ENCODE assay signal across 10 cellular contexts in genomic region chr6:148521158-148521557, GRCh38.
DNase-seq lines count a peak whose midpoint lies in the region; ATAC-seq and TF ChIP-seq lines count a peak whose summit lies in the region.
"Had no signal": no experiment of that assay in that cellular context is flagged by ENCODE, and none has a peak within 500 bp of the region (broad histone marks: within the 10 kb centered on the region; RNA-seq: fewer than 3 reads in every experiment).

No MANE protein-coding gene starts in this region.

- TF ChIP-seq CTCF in neural progenitor cell (IDR thresholded peaks at IDR 0.05) (no peak), vagina (IDR thresholded peaks at IDR 0.05) (no peak)

- H2AFZ ChIP-seq in neural progenitor cell (replicated peaks), result no peak overlapping the region

- H3K9ac ChIP-seq in neural progenitor cell, result no peak overlapping the region

- H3K4me1 ChIP-seq in neural progenitor cell, result peaks cover 3% of the 10 kb centered on the region
- H3K4me1 ChIP-seq in vagina, result peaks cover 66% of the 10 kb centered on the region

- peaks cover 6% of the 10 kb centered on the region for H3K27me3 Mint-ChIP-seq in neural progenitor cell (ENCODE audit: insufficient read depth, low read depth)

- peaks cover 17% of the 10 kb centered on the region for H3K4me1 Mint-ChIP-seq in neural progenitor cell

- no peak overlapping the region for H3K4me3 Mint-ChIP-seq in neural progenitor cell

- no peaks in the 10 kb centered on the region for H3F3A ChIP-seq in neural progenitor cell (ENCODE audit: low read depth)

- no peaks in the 10 kb centered on the region for H3K79me2 ChIP-seq in neural progenitor cell (ENCODE audit: low read depth)

- H3K36me3 ChIP-seq in neural progenitor cell, result peaks cover 5% of the 10 kb centered on the region
- peaks cover 0 to 19% of the 10 kb centered on the region in 2 donors for H3K36me3 ChIP-seq in vagina

- H4K20me1 ChIP-seq in neural progenitor cell (ENCODE audit: low read depth), result no peaks in the 10 kb centered on the region

- DNase-seq in Right ventricle myocardium superior (no peak), left cardiac atrium (no peak), dermis blood vessel endothelial cell (peak; percentile 29), neural progenitor cell (ENCODE audit: low spot score) (no peak), vagina (ENCODE audit: extremely low spot score in 2 of 2) (no peak), left lobe of liver (ENCODE audit: low spot score) (no peak), NCI-H82 treated with DMSO at 0.1 percent for 48 hours (lab: John Stamatoyannopoulos, UW; ENCODE audit: unreplicated experiment) (no peak)
- DNase-seq: DND-41, NCI-H1436 had no signal

- intact Hi-C loops in Right ventricle myocardium superior (cut with DNase I), result no loop called here
- intact Hi-C loops in left cardiac atrium (cut with DNase I), result no loop called here
- intact Hi-C loops in vagina (cut with DNase I), result no loop called here

- no peak overlapping the region for H3K27ac ChIP-seq in neural progenitor cell
- H3K27ac ChIP-seq in vagina, result peak overlapping the region; percentile 75

- H3K4me2 ChIP-seq in neural progenitor cell, result no peak overlapping the region

- peak overlapping the region; percentile 55 for H3K27ac Mint-ChIP-seq in neural progenitor cell

- ATAC-seq in Right ventricle myocardium superior (ENCODE audit: poor library complexity) (peak; percentile 30), left cardiac atrium (no peak), GM18870 (IDR thresholded peaks at IDR 0.05; ENCODE audit: unreplicated experiment) (no peak), left lobe of liver (no peak)

- H3K4me3 ChIP-seq in neural progenitor cell (no peak overlapping the region), vagina (no peak overlapping the region)

- TF ChIP-seq POLR2A in vagina (IDR thresholded peaks at IDR 0.05), result no peak

- peaks cover 55% of the 10 kb centered on the region for H3K36me3 Mint-ChIP-seq in neural progenitor cell

- H3K27me3 ChIP-seq in neural progenitor cell, result no peaks in the 10 kb centered on the region
- H3K27me3 ChIP-seq in vagina, result no peaks in the 10 kb centered on the region

- H3K9me3 ChIP-seq in neural progenitor cell (ENCODE audit: low read depth) (no peaks in the 10 kb centered on the region), vagina (no peaks in the 10 kb centered on the region)

- peaks cover 6% of the 10 kb centered on the region for H3K9me3 Mint-ChIP-seq in neural progenitor cell
